Comparison of ENCODE assay signal across 28 cellular contexts in genomic region chr12:54381136-54381535, GRCh38. TPM values are rescaled to one million over a fixed set of nuclear protein-coding genes. Genes with fewer than 3 reads are reported as not detected.
"Had no signal": no experiment of that assay in that cellular context is flagged by ENCODE, and none has a peak within 500 bp of the region (broad histone marks: within the 10 kb centered on the region; RNA-seq: fewer than 3 reads in every experiment).

No MANE protein-coding gene starts in this region.

- H3K9me3 Mint-ChIP-seq: activated naive CD4-positive, alpha-beta T cell treated with anti-CD3 and anti-CD28 coated beads, Interleukin-2, amount 50 U/mL, for 24 hours; activated T-cell treated with anti-CD3 and anti-CD28 coated beads, Interleukin-2, amount 50 U/mL, for 24 hours; activated T-helper 1 cell treated with anti-CD3 and anti-CD28 coated beads, Interleukin-12 subunit alpha, Interleukin-12 subunit beta, Interleukin-2, Interleukin-4 antibody, amounts not matched to agents 30 ng/mL and 10 ng/mL and 1 ng/mL, durations not matched to agents 14 hours and 24 hours and 36 hours; T-helper 1 cell treated with Interleukin-12 subunit alpha and Interleukin-12 subunit beta and Interleukin-4 antibody, amounts not matched to agents 30 μg/mL and 1 μg/mL, for 36 hours; WTC11 had no signal

- H3K4me3 ChIP-seq: ascending aorta, body of pancreas had no signal

- H3K9me3 ChIP-seq: ascending aorta, body of pancreas had no signal

- H3K27ac Mint-ChIP-seq: activated CD8-positive, alpha-beta memory T cell treated with anti-CD3 and anti-CD28 coated beads, Interleukin-2, amount 10 ng/mL, durations not matched to agents 7 days and 5 days; activated naive CD4-positive, alpha-beta T cell treated with anti-CD3 and anti-CD28 coated beads, Interleukin-2, amount 50 U/mL, for 24 hours; activated T-cell treated with anti-CD3 and anti-CD28 coated beads, Interleukin-2, amount 50 U/mL, for 24 hours; activated T-helper 1 cell treated with anti-CD3 and anti-CD28 coated beads, Interleukin-12 subunit alpha, Interleukin-12 subunit beta, Interleukin-2, Interleukin-4 antibody, amounts not matched to agents 30 ng/mL and 10 ng/mL and 1 ng/mL, durations not matched to agents 14 hours and 24 hours and 36 hours; T-helper 1 cell treated with Interleukin-12 subunit alpha and Interleukin-12 subunit beta and Interleukin-4 antibody, amounts not matched to agents 30 μg/mL and 1 μg/mL, for 36 hours; WTC11 had no signal

- H3K27me3 Mint-ChIP-seq: activated CD8-positive, alpha-beta memory T cell treated with anti-CD3 and anti-CD28 coated beads, Interleukin-2, amount 10 ng/mL, durations not matched to agents 7 days and 5 days; activated naive CD4-positive, alpha-beta T cell treated with anti-CD3 and anti-CD28 coated beads, Interleukin-2, amount 50 U/mL, for 24 hours; activated T-cell treated with anti-CD3 and anti-CD28 coated beads, Interleukin-2, amount 50 U/mL, for 24 hours had no signal

- H3K27ac ChIP-seq: ascending aorta, body of pancreas had no signal

- H3K36me3 Mint-ChIP-seq: activated CD8-positive, alpha-beta memory T cell treated with anti-CD3 and anti-CD28 coated beads, Interleukin-2, amount 10 ng/mL, durations not matched to agents 7 days and 5 days; activated naive CD4-positive, alpha-beta T cell treated with anti-CD3 and anti-CD28 coated beads, Interleukin-2, amount 50 U/mL, for 24 hours had no signal

- ATAC-seq: activated CD8-positive, alpha-beta memory T cell treated with anti-CD3 and anti-CD28 coated beads, Interleukin-2, amount 10 ng/mL, durations not matched to agents 7 days and 5 days; body of pancreas; PC-3; WTC11 had no signal

- FAIRE-seq: bronchial epithelial cell, RCC 7860 had no signal

- H3K27me3 ChIP-seq: ascending aorta, body of pancreas had no signal

- DNase-seq: activated CD4-positive, alpha-beta T cell treated with anti-CD3 and anti-CD28 coated beads for 48 hours; activated CD4-positive, alpha-beta T cell treated with anti-CD3 and anti-CD28 coated beads, Interleukin-2, amount 50 U/mL, for 48 hours; activated CD4-positive, CD25-positive, alpha-beta regulatory T cell treated with anti-CD3 and anti-CD28 coated beads, Interleukin-2, amount 50 U/mL, for 72 hours; activated CD8-positive, alpha-beta memory T cell treated with anti-CD3 and anti-CD28 coated beads, Interleukin-2, amount 10 ng/mL, durations not matched to agents 7 days and 5 days; activated effector memory CD4-positive, alpha-beta T cell treated with Interleukin-2 at 50 U/mL for 16 hours; activated naive CD4-positive, alpha-beta T cell; activated T-cell treated with anti-CD3 and anti-CD28 coated beads, Interleukin-2, amount 50 U/mL, for 24 hours; amniotic stem cell; body of pancreas; central memory CD4-positive, alpha-beta T cell; Kasumi-1; NCI-H1105 treated with DMSO at 0.1 percent for 48 hours; NCI-H146; NCI-H187 treated with DMSO at 0.1 percent for 48 hours; NCI-H2081 treated with DMSO at 0.1 percent for 48 hours; NCI-H345; NCI-H510A; NCI-H526 treated with DMSO at 0.1 percent for 48 hours; PC-3; SHP77 treated with DMSO at 0.1 percent for 48 hours had no signal

- H3K4me3 Mint-ChIP-seq: activated CD8-positive, alpha-beta memory T cell treated with anti-CD3 and anti-CD28 coated beads, Interleukin-2, amount 10 ng/mL, durations not matched to agents 7 days and 5 days; activated naive CD4-positive, alpha-beta T cell treated with anti-CD3 and anti-CD28 coated beads, Interleukin-2, amount 50 U/mL, for 24 hours; activated T-cell treated with anti-CD3 and anti-CD28 coated beads, Interleukin-2, amount 50 U/mL, for 24 hours; activated T-helper 1 cell treated with anti-CD3 and anti-CD28 coated beads, Interleukin-12 subunit alpha, Interleukin-12 subunit beta, Interleukin-2, Interleukin-4 antibody, amounts not matched to agents 30 ng/mL and 10 ng/mL and 1 ng/mL, durations not matched to agents 14 hours and 24 hours and 36 hours; T-helper 1 cell treated with Interleukin-12 subunit alpha and Interleukin-12 subunit beta and Interleukin-4 antibody, amounts not matched to agents 30 μg/mL and 1 μg/mL, for 36 hours; WTC11 had no signal

RNA-seq across cellular contexts. Expression of gene GPR84, which starts 16.9 kb away (rescaled TPM):
- total RNA-seq: ascending aorta, body of pancreas, bronchial epithelial cell, PC-3, SK-MEL-5 had no signal
